10 cellular contexts compared by ENCODE assay signal in genomic region chr12:53756300-53757094, GRCh38. TPM values are rescaled to one million over a fixed set of nuclear protein-coding genes. Genes with fewer than 3 reads are reported as not detected.
DNase-seq lines count a peak whose midpoint lies in the region; ATAC-seq, FAIRE-seq and TF ChIP-seq lines count a peak whose summit lies in the region.
"Had no signal": no experiment of that assay in that cellular context is flagged by ENCODE, and none has a peak within 500 bp of the region (broad histone marks: within the 10 kb centered on the region; RNA-seq: fewer than 3 reads in every experiment).

No MANE protein-coding gene starts in this region.

- peaks cover 33% of the 10 kb centered on the region for H3K27me3 Mint-ChIP-seq in activated T-helper 1 cell treated with anti-CD3 and anti-CD28 coated beads, Interleukin-12 subunit alpha, Interleukin-12 subunit beta, Interleukin-2, Interleukin-4 antibody, amounts not matched to agents 30 ng/mL and 10 ng/mL and 1 ng/mL, durations not matched to agents 14 hours and 24 hours and 36 hours (ENCODE audit: insufficient read depth)

- H3K79me1 ChIP-seq in H1 (ENCODE audit: low read depth, low read length), result no peaks in the 10 kb centered on the region

- TF ChIP-seq CTCF in MM.1S (IDR thresholded peaks at IDR 0.05; ENCODE audit: low read length) (no peak), H1 (IDR thresholded peaks at IDR 0.05; ENCODE audit: control extremely low read depth in 1 of 3, insufficient read depth in 1 of 3, low read depth in 1 of 3, low read length in 3 of 3) (no peak), pancreas (IDR thresholded peaks at IDR 0.05) (no peak)

- no peak for TF ChIP-seq EP300 in H1 (IDR thresholded peaks at IDR 0.05; ENCODE audit: borderline replicate concordance in 1 of 2, low read depth in 2 of 2, low read length in 2 of 2)

- H3K27ac ChIP-seq in MM.1S (ENCODE audit: low read length) (no peak overlapping the region), H1 (ENCODE audit: low read depth, low read length) (no peak overlapping the region), pancreas (peak overlapping the region in 1 of 4 donors; percentile 17)
- H3K27ac ChIP-seq: cardiac muscle cell had no signal

- no peak overlapping the region for H4K5ac ChIP-seq in H1 (ENCODE audit: insufficient read length, low read depth, low read length)

- no peak overlapping the region for H3K14ac ChIP-seq in H1 (ENCODE audit: insufficient read length)

- H3K4me1 ChIP-seq in MM.1S (ENCODE audit: low read length), result peaks cover 7% of the 10 kb centered on the region; the same call in 1 of the 2 replicates
- H3K4me1 ChIP-seq in H1 (replicated peaks in 1 of 4; ENCODE audit: control insufficient read depth in 3 of 4, insufficient read depth in 4 of 4, low read length in 3 of 4), result peaks cover 3 to 17% (median 7%) of the 10 kb centered on the region in 4 experiments
- H3K4me1 ChIP-seq in pancreas, result peaks cover 0 to 4% (median 0%) of the 10 kb centered on the region in 3 donors

- no peak overlapping the region for H3K56ac ChIP-seq in H1 (replicated peaks; ENCODE audit: insufficient read length, low read depth, low read length)

- peaks cover 16% of the 10 kb centered on the region for H3K4me1 Mint-ChIP-seq in activated T-helper 1 cell treated with anti-CD3 and anti-CD28 coated beads, Interleukin-12 subunit alpha, Interleukin-12 subunit beta, Interleukin-2, Interleukin-4 antibody, amounts not matched to agents 30 ng/mL and 10 ng/mL and 1 ng/mL, durations not matched to agents 14 hours and 24 hours and 36 hours (ENCODE audit: low read depth)

- H4K91ac ChIP-seq in H1 (replicated peaks; ENCODE audit: insufficient read length, low read length), result peak overlapping the region; percentile 71

- peak overlapping the region; percentile 72 for H3K4me2 ChIP-seq in MM.1S (ENCODE audit: low read depth, low read length)
- peak overlapping the region; percentile 39 to 70 for H3K4me2 ChIP-seq in H1 (ENCODE audit: insufficient read depth in 1 of 2, low read depth in 2 of 2, low read length in 2 of 2)

- H2AK5ac ChIP-seq in H1 (ENCODE audit: low read depth, low read length), result no peak overlapping the region

- H2BK12ac ChIP-seq in H1 (ENCODE audit: low read depth, low read length), result peak overlapping the region; percentile 91

- H4K8ac ChIP-seq in H1 (ENCODE audit: extremely low read depth, insufficient read depth, low read length), result no peak overlapping the region

- ATAC-seq in pancreas (peak; percentile 17 to 32 (median 28)), Right ventricle myocardium superior (ENCODE audit: poor library complexity) (no peak)

- no peak for TF ChIP-seq RAD21 in H1 (IDR thresholded peaks at IDR 0.05 in 1 of 2, conservative IDR thresholded peaks at IDR 0.05 in 1 of 2; ENCODE audit: low read depth in 2 of 2, low read length in 2 of 2)

- peak overlapping the region; percentile 84 for H3K18ac ChIP-seq in H1 (ENCODE audit: extremely low read depth, low read length)

- no peak for TF ChIP-seq POLR2A in H1 (IDR thresholded peaks at IDR 0.05; ENCODE audit: control extremely low read depth in 1 of 2, low read depth in 2 of 2, low read length in 2 of 2)

- WGBS in H1 (ENCODE audit: extremely low coverage in 1 of 2, insufficient coverage in 1 of 2, insufficient read length in 1 of 2, insufficient replicate concordance in 2 of 2, low coverage in 1 of 2, low lambda C conversion rate in 2 of 2, missing lambda C conversion rate in 1 of 2), 2 experiments, result 80% methylated on average over 4 of the region's 5 CpGs; no CpG with 5 or more reads in 1 of the 2 experiments
- WGBS in pancreas, 2 donors, result 53 to 57% methylated on average over 5 of the region's 5 CpGs

- H3K4ac ChIP-seq in H1 (replicated peaks; ENCODE audit: insufficient read length, low read depth, low read length), result peak overlapping the region; percentile 58

- H3K23me2 ChIP-seq in H1 (ENCODE audit: low read depth, low read length), result peaks cover 10% of the 10 kb centered on the region; the same call in 1 of the 2 replicates

- POLR2A ChIA-PET in H1 (lab: Charles Lee; ENCODE audit: partially characterized antibody), result interaction anchor here (0.7 to 1.7 kb wide), 5 partner anchors 10 to 186 kb away, joined by 3 to 6 read pairs (median 3); partner anchors contain the start of gene ATP5MC2

- no peak overlapping the region for H2BK120ac ChIP-seq in H1 (replicated peaks; ENCODE audit: low read depth, low read length)

- CTCF ChIA-PET in H1 (lab: Charles Lee; ENCODE audit: partially characterized antibody), result interaction anchor here (0.5 to 7.5 kb wide), 66 partner anchors 10 to 1753 kb away, joined by 3 to 152 read pairs (median 4); partner anchors contain the start of genes CALCOCO1 and HOXC12

- no peaks in the 10 kb centered on the region for H3K36me3 ChIP-seq in MM.1S (replicated peaks; ENCODE audit: insufficient read depth, low read length)
- H3K36me3 ChIP-seq in H1 (ENCODE audit: control insufficient read depth in 2 of 4, insufficient read depth in 4 of 4, low read length in 3 of 4), result no peaks in the 10 kb centered on the region
- H3K36me3 ChIP-seq in pancreas, result no peaks in the 10 kb centered on the region
- H3K36me3 ChIP-seq: cardiac muscle cell had no signal

- peak; percentile 64 for DNase-seq in DMS 273 (lab: John Stamatoyannopoulos, UW; ENCODE audit: unreplicated experiment)
- no peak for DNase-seq in DMS 273 treated with DMSO at 0.1 percent for 48 hours (lab: John Stamatoyannopoulos, UW)
- no peak for DNase-seq in MM.1S
- DNase-seq in H1 (ENCODE audit: low read depth in 1 of 2, low spot score in 2 of 2), result peak in 1 of 2 experiments; percentile 56
- no peak for DNase-seq in pancreas
- DNase-seq in amniotic stem cell (lab: John Stamatoyannopoulos, UW), result no peak
- DNase-seq in Right ventricle myocardium superior, result no peak
- DNase-seq in activated T-helper 1 cell treated with anti-CD3 and anti-CD28 coated beads, Interleukin-12 subunit alpha, Interleukin-12 subunit beta, Interleukin-2, Interleukin-4 antibody, amounts not matched to agents 30 ng/mL and 10 ng/mL and 1 ng/mL, durations not matched to agents 14 hours and 24 hours and 36 hours (ENCODE audit: low spot score), result no peak

- H2AFZ ChIP-seq in MM.1S (ENCODE audit: low read length), result peak overlapping the region; percentile 67
- H2AFZ ChIP-seq in H1 (ENCODE audit: low read length), result no peak overlapping the region

- peak overlapping the region; percentile 76; the same call in 1 of the 2 replicates for H2BK5ac ChIP-seq in H1 (ENCODE audit: low read depth, low read length)

- H3K9ac ChIP-seq in MM.1S (ENCODE audit: low read length) (no peak overlapping the region), H1 (replicated peaks in 1 of 4; ENCODE audit: extremely low read depth in 1 of 4, low read depth in 3 of 4, low read length in 3 of 4) (no peak overlapping the region)

- H3K4me3 ChIP-seq in MM.1S (ENCODE audit: low read length) (peak overlapping the region; percentile 46; the same call in 1 of the 2 replicates), H1 (ENCODE audit: extremely low read depth in 1 of 4, insufficient read depth in 2 of 4, low read depth in 3 of 4, low read length in 4 of 4) (peak overlapping the region; percentile 19 to 52 (median 42); a peak in 6 of 8 replicates), pancreas (no peak overlapping the region)
- H3K4me3 ChIP-seq: cardiac muscle cell had no signal

- no peak overlapping the region for H3K23ac ChIP-seq in H1 (ENCODE audit: insufficient read length)

- no peaks in the 10 kb centered on the region for H3K9me2 ChIP-seq in MM.1S (replicated peaks; ENCODE audit: insufficient read depth, low read length)

- intact Hi-C loops in pancreas (cut with DNase I), result no loop called here
- intact Hi-C loops in Right ventricle myocardium superior (cut with DNase I), result no loop called here
- intact Hi-C loops in activated T-helper 1 cell treated with anti-CD3 and anti-CD28 coated beads, Interleukin-12 subunit alpha, Interleukin-12 subunit beta, Interleukin-2, Interleukin-4 antibody, amounts not matched to agents 30 ng/mL and 10 ng/mL and 1 ng/mL, durations not matched to agents 14 hours and 24 hours and 36 hours (cut with micrococcal nuclease), result loop anchor here (1.0 to 10.0 kb wide), 3 partner anchors 10 to 752 kb away; partner anchors contain the start of genes CALCOCO1 and EIF4B

- no peaks in the 10 kb centered on the region for H3K36me3 Mint-ChIP-seq in activated T-helper 1 cell treated with anti-CD3 and anti-CD28 coated beads, Interleukin-12 subunit alpha, Interleukin-12 subunit beta, Interleukin-2, Interleukin-4 antibody, amounts not matched to agents 30 ng/mL and 10 ng/mL and 1 ng/mL, durations not matched to agents 14 hours and 24 hours and 36 hours (ENCODE audit: low read depth)

- peak overlapping the region; percentile 73; the same call in 1 of the 2 replicates for H2BK20ac ChIP-seq in H1 (ENCODE audit: low read length)

- H3K27ac Mint-ChIP-seq in activated T-helper 1 cell treated with anti-CD3 and anti-CD28 coated beads, Interleukin-12 subunit alpha, Interleukin-12 subunit beta, Interleukin-2, Interleukin-4 antibody, amounts not matched to agents 30 ng/mL and 10 ng/mL and 1 ng/mL, durations not matched to agents 14 hours and 24 hours and 36 hours, result no peak overlapping the region

- no peaks in the 10 kb centered on the region; the same call in 1 of the 2 replicates for H3F3A ChIP-seq in MM.1S (ENCODE audit: insufficient read depth, low read length)

- H4K20me1 ChIP-seq in MM.1S (ENCODE audit: insufficient read depth, low read length) (no peaks in the 10 kb centered on the region), H1 (replicated peaks in 1 of 2; ENCODE audit: control insufficient read depth in 1 of 2, insufficient read depth in 2 of 2, low read length in 2 of 2) (no peaks in the 10 kb centered on the region)

- H3K27me3 ChIP-seq in MM.1S (replicated peaks; ENCODE audit: insufficient read depth, low read length) (peaks cover 89% of the 10 kb centered on the region), H1 (replicated peaks in 1 of 4; ENCODE audit: control insufficient read depth in 3 of 4, extremely low read depth in 1 of 4, insufficient read depth in 3 of 4, low read length in 3 of 4) (peaks cover 24 to 44% (median 39%) of the 10 kb centered on the region in 4 experiments), pancreas (no peaks in the 10 kb centered on the region)

- no peaks in the 10 kb centered on the region for H3K79me2 ChIP-seq in MM.1S (ENCODE audit: low read length)
- no peaks in the 10 kb centered on the region for H3K79me2 ChIP-seq in H1 (ENCODE audit: control insufficient read depth in 1 of 2, insufficient read depth in 2 of 2, low read length in 2 of 2)

- no peak overlapping the region for H3K4me3 Mint-ChIP-seq in activated T-helper 1 cell treated with anti-CD3 and anti-CD28 coated beads, Interleukin-12 subunit alpha, Interleukin-12 subunit beta, Interleukin-2, Interleukin-4 antibody, amounts not matched to agents 30 ng/mL and 10 ng/mL and 1 ng/mL, durations not matched to agents 14 hours and 24 hours and 36 hours

- H3K9me3 ChIP-seq in MM.1S (replicated peaks; ENCODE audit: insufficient read depth, low read length) (no peaks in the 10 kb centered on the region), H1 (ENCODE audit: insufficient read depth in 2 of 2, low read depth in 1 of 2, low read length in 1 of 2) (no peaks in the 10 kb centered on the region), pancreas (no peaks in the 10 kb centered on the region)

- FAIRE-seq in H1 (lab: Jason Lieb, UNC), result no peak
- FAIRE-seq in pancreas (lab: Jason Lieb, UNC), result no peak

- H3K9me3 Mint-ChIP-seq in activated T-helper 1 cell treated with anti-CD3 and anti-CD28 coated beads, Interleukin-12 subunit alpha, Interleukin-12 subunit beta, Interleukin-2, Interleukin-4 antibody, amounts not matched to agents 30 ng/mL and 10 ng/mL and 1 ng/mL, durations not matched to agents 14 hours and 24 hours and 36 hours, result no peaks in the 10 kb centered on the region

- H2BK15ac ChIP-seq in H1 (ENCODE audit: low read length), result peak overlapping the region; percentile 12; the same call in 1 of the 2 replicates

RNA-seq across cellular contexts. Expression of gene CISTR, which starts 4.7 kb away (rescaled TPM):
- not detected in 2 replicates for total RNA-seq in H1 (2021; fragmentation: NEBNext Ultra II Directional; extraction: Animal tissue kit (Norgen Biotek cat#: 25700))
- polyA plus RNA-seq in H1 (2011; rRNA removed) (not detected in 2 replicates), pancreas (not detected)
- not detected for polyA plus RNA-seq in H1 (2011; cell fraction: cytosol; rRNA removed)
- polyA plus RNA-seq in H1 (2011; cell fraction: nucleus; rRNA removed), result not detected
- not detected in 4 replicates for polyA plus RNA-seq in H1 (2012, experiment 1 of 2)
- not detected for polyA plus RNA-seq in H1 (2012, experiment 2 of 2)
- not detected for polyA plus RNA-seq in H1 (2013, experiment 1 of 2)
- not detected for polyA plus RNA-seq in H1 (2013, experiment 2 of 2)
- polyA minus RNA-seq in H1 (2011; rRNA and poly(A)+ RNA removed), result not detected in 2 replicates
- polyA minus RNA-seq in H1 (2011; cell fraction: cytosol; rRNA and poly(A)+ RNA removed), result not detected
- polyA minus RNA-seq in H1 (2011; cell fraction: nucleus; rRNA and poly(A)+ RNA removed), result not detected
- total RNA-seq in pancreas (not detected), Right ventricle myocardium superior (0.83 TPM)
- total RNA-seq in activated T-helper 1 cell treated with anti-CD3 and anti-CD28 coated beads, Interleukin-12 subunit alpha, Interleukin-12 subunit beta, Interleukin-2, Interleukin-4 antibody, amounts not matched to agents 30 ng/mL and 10 ng/mL and 1 ng/mL, durations not matched to agents 14 hours and 24 hours and 36 hours, result not detected in 2 replicates
- total RNA-seq: activated CD8-positive, alpha-beta memory T cell treated with anti-CD3 and anti-CD28 coated beads for 36 hours; cardiac muscle cell had no signal

RNA-seq across cellular contexts. Expression of gene CALCOCO1, which starts 29.2 kb away (rescaled TPM):
- total RNA-seq in H1 (2021; fragmentation: NEBNext Ultra II Directional; extraction: Animal tissue kit (Norgen Biotek cat#: 25700)), result 18.7 and 20.3 TPM in 2 replicates
- 35.3 and 39.3 TPM in 2 replicates for polyA plus RNA-seq in H1 (2011; rRNA removed)
- 32.3 TPM for polyA plus RNA-seq in H1 (2011; cell fraction: cytosol; rRNA removed)
- polyA plus RNA-seq in H1 (2011; cell fraction: nucleus; rRNA removed), result 65.4 TPM
- polyA plus RNA-seq in H1 (2012, experiment 1 of 2), result 18.8 to 23.4 TPM (median 21.7 TPM) in 4 replicates
- polyA plus RNA-seq in H1 (2012, experiment 2 of 2), result 17.8 TPM
- polyA plus RNA-seq in H1 (2013, experiment 1 of 2), result 12.3 TPM
- 10.1 TPM for polyA plus RNA-seq in H1 (2013, experiment 2 of 2)
- polyA minus RNA-seq in H1 (2011; rRNA and poly(A)+ RNA removed), result 33.5 and 37.1 TPM in 2 replicates
- polyA minus RNA-seq in H1 (2011; cell fraction: cytosol; rRNA and poly(A)+ RNA removed), result 9.6 TPM
- polyA minus RNA-seq in H1 (2011; cell fraction: nucleus; rRNA and poly(A)+ RNA removed), result 28.7 TPM
- total RNA-seq in pancreas, result 100 to 1,000 TPM in 1 of 6 donors, 10 to 100 TPM in 5; 28.2 to 102 (median 72.3) TPM
- 100 to 1,000 TPM; 102 to 103 TPM for polyA plus RNA-seq in pancreas
- total RNA-seq in Right ventricle myocardium superior, result 179 TPM
- 17.4 and 19.2 TPM in 2 replicates for total RNA-seq in activated T-helper 1 cell treated with anti-CD3 and anti-CD28 coated beads, Interleukin-12 subunit alpha, Interleukin-12 subunit beta, Interleukin-2, Interleukin-4 antibody, amounts not matched to agents 30 ng/mL and 10 ng/mL and 1 ng/mL, durations not matched to agents 14 hours and 24 hours and 36 hours

Comparison
In these comparisons a context has a peak if more than half of its experiments do, and no peak if none do; other contexts are left out.
1. H3K4me3 ChIP-seq: peak in MM.1S (single experiment) and H1 (4 of 4); none in pancreas (0 of 4).